ENCODE assay signal across 9 cellular contexts in the genomic region with DNA sequence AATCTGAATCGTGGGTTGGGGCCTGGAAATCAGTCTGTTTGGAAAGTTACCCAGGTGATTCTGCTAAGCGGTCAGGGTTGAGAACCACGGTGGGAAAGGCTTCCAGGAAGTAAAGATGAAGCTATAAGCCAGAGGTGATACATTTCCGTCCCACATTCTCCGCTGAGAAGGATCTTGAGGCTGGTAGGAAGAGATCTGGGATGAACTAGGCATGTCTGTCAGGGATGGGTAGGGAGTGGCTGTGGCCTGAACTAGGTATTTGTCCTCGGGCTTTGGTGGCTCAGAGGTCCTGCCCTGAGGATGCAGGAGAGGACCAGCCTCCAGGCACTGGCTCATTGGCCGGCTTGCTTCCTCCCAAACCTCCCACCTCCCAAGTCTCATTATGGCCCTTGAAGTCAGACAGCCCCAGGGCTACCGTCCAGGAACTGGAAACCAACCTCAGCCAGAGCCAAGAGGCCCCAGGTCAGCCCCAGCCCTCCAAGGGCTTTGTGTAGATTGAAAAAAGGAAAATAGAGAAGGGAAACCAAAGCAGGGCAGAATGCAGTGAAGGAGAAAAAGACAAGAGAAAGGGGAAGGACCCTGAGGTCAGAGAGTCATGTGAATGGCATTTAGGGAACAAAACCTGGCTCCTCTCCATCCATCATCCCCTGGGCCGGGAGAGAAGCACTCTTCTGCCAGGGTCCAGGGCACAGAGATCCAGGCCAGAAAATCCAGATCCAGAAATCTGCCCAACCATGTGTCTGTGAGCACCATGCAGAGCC.
DNase-seq lines count a peak whose midpoint lies in the region; ATAC-seq and TF ChIP-seq lines count a peak whose summit lies in the region.
"Had no signal": no experiment of that assay in that cellular context is flagged by ENCODE, and none has a peak within 500 bp of the region (broad histone marks: within the 10 kb centered on the region; RNA-seq: fewer than 3 reads in every experiment).

No MANE protein-coding gene starts in this region.

- peaks cover 80% of the 10 kb centered on the region for H3K4me1 ChIP-seq in BLaER1
- H3K4me1 ChIP-seq in muscle layer of duodenum (ENCODE audit: control insufficient read depth in 1 of 2, insufficient read depth in 2 of 2, low read length in 2 of 2) = peaks cover 21 to 49% of the 10 kb centered on the region in 2 donors

- peak overlapping the region; percentile 77 for H3K4me2 ChIP-seq in BLaER1

- TF ChIP-seq EP300 in Ishikawa (IDR thresholded peaks at IDR 0.05; ENCODE audit: borderline replicate concordance) = no peak

- no peaks in the 10 kb centered on the region for H4K20me1 ChIP-seq in BLaER1

- H3K9me3 ChIP-seq in BLaER1 = 0 out of 2 replicates have a peak, but pooled peaks cover 2% of the 10 kb centered on the region
- no peaks in the 10 kb centered on the region for H3K9me3 ChIP-seq in muscle layer of duodenum (ENCODE audit: control insufficient read depth in 1 of 2, low read length in 2 of 2)

- no peak for ATAC-seq in HG02588 (IDR thresholded peaks at IDR 0.05; ENCODE audit: unreplicated experiment)
- ATAC-seq in GM18867 (IDR thresholded peaks at IDR 0.05; ENCODE audit: unreplicated experiment) = no peak

- TF ChIP-seq RAD21 in Ishikawa (IDR thresholded peaks at IDR 0.05; ENCODE audit: low read depth) = no peak

- H3K36me3 ChIP-seq in BLaER1 = no peaks in the 10 kb centered on the region; the same call in 1 of the 2 replicates
- H3K36me3 ChIP-seq in muscle layer of duodenum (ENCODE audit: control insufficient read depth in 1 of 2, insufficient read depth in 2 of 2, low read length in 2 of 2) = no peaks in the 10 kb centered on the region

- DNase-seq in caudate nucleus (lab: John Stamatoyannopoulos, UW) (peak in 11 of 61 donors; percentile 27 to 63 (median 33)), NCI-H1930 (lab: John Stamatoyannopoulos, UW) (no peak), SK-N-DZ (ENCODE audit: low spot score) (no peak)
- DNase-seq: effector CD4-positive, alpha-beta T cell had no signal

- peak overlapping the region; percentile 39; the same call in 1 of the 2 replicates for H3K9ac ChIP-seq in BLaER1

- H3K27me3 ChIP-seq in BLaER1 (no peaks in the 10 kb centered on the region), muscle layer of duodenum (ENCODE audit: low read depth, low read length) (no peaks in the 10 kb centered on the region)

- H3K4me3 ChIP-seq in BLaER1 (0 out of 2 replicates have a peak overlapping the region, but pooled peaks have one; percentile 0), muscle layer of duodenum (ENCODE audit: low read depth in 1 of 2, low read length in 2 of 2) (no peak overlapping the region)

- peak overlapping the region; percentile 76 for H3K27ac ChIP-seq in BLaER1
- H3K27ac ChIP-seq in caudate nucleus (ENCODE audit: low read depth, low read length) = peak overlapping the region; percentile 72
- H3K27ac ChIP-seq in muscle layer of duodenum (ENCODE audit: low read length) = peak overlapping the region; percentile 85

TF ChIP-seq in Ishikawa, 13 proteins besides CTCF, POLR2A, EP300 and RAD21:
- TF ChIP-seq TAF1 (IDR thresholded peaks at IDR 0.05; ENCODE audit: low read depth) = no peak
- TF ChIP-seq NFIC (IDR thresholded peaks at IDR 0.05) = peak; percentile 34; the same call in 1 of the 2 replicates
